In genomic region chr9:137223078-137224040, GRCh38 we compare ENCODE assay signal across 8 cellular contexts. TPM values are rescaled to one million over a fixed set of nuclear protein-coding genes. Genes with fewer than 3 reads are reported as not detected.
DNase-seq lines count a peak whose midpoint lies in the region; ATAC-seq, FAIRE-seq and TF ChIP-seq lines count a peak whose summit lies in the region.

No MANE protein-coding gene starts in this region.

- FAIRE-seq in keratinocyte (lab: Jason Lieb, UNC), result peak; percentile 73

- no peaks in the 10 kb centered on the region for H3K27me3 ChIP-seq in keratinocyte (ENCODE audit: control insufficient read depth, extremely low read depth, insufficient read depth, low read length)

- H3K27ac ChIP-seq in keratinocyte (ENCODE audit: control insufficient read depth, insufficient read depth, low read length), result peak overlapping the region; percentile 75

- no peaks in the 10 kb centered on the region for H4K20me1 ChIP-seq in keratinocyte (ENCODE audit: control insufficient read depth, extremely low read depth, insufficient read depth, low read length)

- peaks cover 44% of the 10 kb centered on the region for H3K4me1 ChIP-seq in keratinocyte (ENCODE audit: control insufficient read depth, extremely low read depth, insufficient read depth, low read length)

- H3K9ac ChIP-seq in keratinocyte (ENCODE audit: control insufficient read depth, extremely low read depth, insufficient read depth, low read length), result peak overlapping the region; percentile 80

- TF ChIP-seq CTCF in keratinocyte (optimal IDR thresholded peaks at IDR 0.05 in 1 of 3, IDR thresholded peaks at IDR 0.05 in 1 of 3, conservative IDR thresholded peaks at IDR 0.05 in 1 of 3; ENCODE audit: extremely low read depth in 1 of 3, insufficient read depth in 2 of 3, low read length in 3 of 3), result no peak

- H3K4me2 ChIP-seq in keratinocyte (ENCODE audit: control insufficient read depth, extremely low read depth, insufficient read depth, low read depth, low read length), result peak overlapping the region; percentile 91

- H2AFZ ChIP-seq in keratinocyte (ENCODE audit: control insufficient read depth, low read length), result peak overlapping the region; percentile 75

- no peaks in the 10 kb centered on the region for H3K79me2 ChIP-seq in keratinocyte (ENCODE audit: control insufficient read depth, insufficient read depth, low read length)

- dilution Hi-C loops in keratinocyte (cut with MboI; ENCODE audit: extremely low pct_ligation_motif_present, low sequenced_read_pairs), result no loop called here

- no peaks in the 10 kb centered on the region for H3K9me1 ChIP-seq in keratinocyte (ENCODE audit: control insufficient read depth, extremely low read depth, insufficient read depth, low read length)

- H3K9me3 ChIP-seq in keratinocyte (ENCODE audit: control insufficient read depth, low read depth, low read length), result no peaks in the 10 kb centered on the region

- DNase-seq in AG20443 (ENCODE audit: low spot score) (peak; percentile 99), NCI-H446 (lab: John Stamatoyannopoulos, UW) (peak; percentile 85 to 97), cerebellar nuclear complex (lab: John Stamatoyannopoulos, UW) (peak; percentile 72 to 79), keratinocyte (ENCODE audit: low read depth, low spot score) (peak; percentile 95)
- peak; percentile 97 to 99 (median 97) for DNase-seq in stimulated activated CD4-positive, alpha-beta T cell treated with anti-CD3 and anti-CD28 coated beads, Interleukin-12 subunit alpha, Interleukin-12 subunit beta, amount 100 ng/mL, for 48 hours (ENCODE audit: low read depth in 2 of 3, low spot score in 1 of 3)

- no peaks in the 10 kb centered on the region for H3K36me3 ChIP-seq in keratinocyte (ENCODE audit: control insufficient read depth in 2 of 2, extremely low read depth in 1 of 2, insufficient read depth in 2 of 2, low read length in 2 of 2)

- ATAC-seq in GM19043 (IDR thresholded peaks at IDR 0.05; ENCODE audit: low read depth, unreplicated experiment) (peak; percentile 72), HG03354 (IDR thresholded peaks at IDR 0.05; ENCODE audit: poor library complexity, severe bottlenecking, unreplicated experiment) (peak; percentile 74)
- peak; percentile 91 for ATAC-seq in activated CD4-positive, CD25-positive, alpha-beta regulatory T cell treated with anti-CD3 and anti-CD28 coated beads, Interleukin-2, amount 50 U/mL, for 24 hours

- peak overlapping the region; percentile 64 to 81 (median 71) for H3K4me3 ChIP-seq in keratinocyte (ENCODE audit: control insufficient read depth in 2 of 3, extremely low read depth in 1 of 3, insufficient read depth in 2 of 3, low read depth in 1 of 3, low read length in 3 of 3)

RNA-seq across cellular contexts. Expression of gene RNF208, which starts 1.3 kb away (rescaled TPM):
- 0.15 to 0.19 TPM in 2 of 3 replicates, not detected in the other for polyA plus RNA-seq in keratinocyte
- polyA plus RNA-seq in keratinocyte (2011; ENCODE audit: low read depth), result 1.0 TPM
- 0.31 TPM in 1 of 2 replicates, not detected in the other for polyA plus RNA-seq in keratinocyte (2011; cell fraction: cytosol; rRNA removed)
- polyA plus RNA-seq in keratinocyte (2011; cell fraction: nucleus; rRNA removed), result 0.47 and 0.95 TPM in 2 replicates
- polyA plus RNA-seq in keratinocyte (2012; ENCODE audit: low replicate concordance), result 0.93 and 6.5 TPM in 2 replicates
- polyA minus RNA-seq in keratinocyte, result not detected in 3 replicates
- not detected for polyA minus RNA-seq in keratinocyte (2011; cell fraction: cytosol; rRNA and poly(A)+ RNA removed)
- polyA minus RNA-seq in keratinocyte (2011; cell fraction: nucleus; rRNA and poly(A)+ RNA removed), result not detected in 2 replicates

RNA-seq across cellular contexts. Expression of gene CYSRT1, which starts 1.6 kb away (rescaled TPM):
- 0.80 to 1.8 TPM (median 1.2 TPM) in 3 replicates for polyA plus RNA-seq in keratinocyte
- 8.0 TPM for polyA plus RNA-seq in keratinocyte (2011; ENCODE audit: low read depth)
- polyA plus RNA-seq in keratinocyte (2011; cell fraction: cytosol; rRNA removed), result 1.5 and 2.4 TPM in 2 replicates
- 1.3 and 2.1 TPM in 2 replicates for polyA plus RNA-seq in keratinocyte (2011; cell fraction: nucleus; rRNA removed)
- polyA plus RNA-seq in keratinocyte (2012; ENCODE audit: low replicate concordance), result 1.9 and 27.3 TPM in 2 replicates
- 0.42 to 1.3 TPM (median 0.86 TPM) in 3 replicates for polyA minus RNA-seq in keratinocyte
- 3.1 TPM for polyA minus RNA-seq in keratinocyte (2011; cell fraction: cytosol; rRNA and poly(A)+ RNA removed)
- 1.1 TPM in 2 replicates for polyA minus RNA-seq in keratinocyte (2011; cell fraction: nucleus; rRNA and poly(A)+ RNA removed)

RNA-seq across cellular contexts. Expression of gene RNF224, which starts 3.9 kb away (rescaled TPM):
- not detected in 3 replicates for polyA plus RNA-seq in keratinocyte
- not detected for polyA plus RNA-seq in keratinocyte (2011; ENCODE audit: low read depth)
- polyA plus RNA-seq in keratinocyte (2011; cell fraction: cytosol; rRNA removed), result not detected in 2 replicates
- polyA plus RNA-seq in keratinocyte (2011; cell fraction: nucleus; rRNA removed), result 0.11 TPM in 1 of 2 replicates, not detected in the other
- polyA plus RNA-seq in keratinocyte (2012; ENCODE audit: low replicate concordance), result 0.06 and 0.31 TPM in 2 replicates
- polyA minus RNA-seq in keratinocyte, result not detected in 3 replicates
- not detected for polyA minus RNA-seq in keratinocyte (2011; cell fraction: cytosol; rRNA and poly(A)+ RNA removed)
- 0.21 TPM in 1 of 2 replicates, not detected in the other for polyA minus RNA-seq in keratinocyte (2011; cell fraction: nucleus; rRNA and poly(A)+ RNA removed)

RNA-seq across cellular contexts. Expression of gene SLC34A3, which starts 7.3 kb away (rescaled TPM):
- polyA plus RNA-seq in keratinocyte, result 0.03 TPM in 1 of 3 replicates, not detected in the others
- not detected for polyA plus RNA-seq in keratinocyte (2011; ENCODE audit: low read depth)
- not detected in 2 replicates for polyA plus RNA-seq in keratinocyte (2011; cell fraction: cytosol; rRNA removed)
- 0.05 TPM in 1 of 2 replicates, not detected in the other for polyA plus RNA-seq in keratinocyte (2011; cell fraction: nucleus; rRNA removed)
- 0.21 TPM in 1 of 2 replicates, not detected in the other for polyA plus RNA-seq in keratinocyte (2012; ENCODE audit: low replicate concordance)
- not detected in 3 replicates for polyA minus RNA-seq in keratinocyte
- not detected for polyA minus RNA-seq in keratinocyte (2011; cell fraction: cytosol; rRNA and poly(A)+ RNA removed)
- not detected in 2 replicates for polyA minus RNA-seq in keratinocyte (2011; cell fraction: nucleus; rRNA and poly(A)+ RNA removed)

RNA-seq across cellular contexts. Expression of gene TUBB4B, which starts 17.7 kb away (rescaled TPM):
- polyA plus RNA-seq in keratinocyte, result 390 to 693 TPM (median 440 TPM) in 3 replicates
- 64.2 TPM for polyA plus RNA-seq in keratinocyte (2011; ENCODE audit: low read depth)
- polyA plus RNA-seq in keratinocyte (2011; cell fraction: cytosol; rRNA removed), result 328 and 496 TPM in 2 replicates
- polyA plus RNA-seq in keratinocyte (2011; cell fraction: nucleus; rRNA removed), result 336 and 469 TPM in 2 replicates
- polyA plus RNA-seq in keratinocyte (2012; ENCODE audit: low replicate concordance), result 276 and 744 TPM in 2 replicates
- 387 to 836 TPM (median 396 TPM) in 3 replicates for polyA minus RNA-seq in keratinocyte
- polyA minus RNA-seq in keratinocyte (2011; cell fraction: cytosol; rRNA and poly(A)+ RNA removed), result 512 TPM
- polyA minus RNA-seq in keratinocyte (2011; cell fraction: nucleus; rRNA and poly(A)+ RNA removed), result 252 and 259 TPM in 2 replicates

Comparison
In these comparisons a context has a peak if more than half of its experiments do, and no peak if none do; other contexts are left out.
1. Peak in every context shown above with its lines: DNase-seq, ATAC-seq, H3K4me3 ChIP-seq and H3K27ac ChIP-seq.